15 cellular contexts compared by ENCODE assay signal in genomic region chr6:90896165-90896549, GRCh38.
A peak's percentile ranks its signal among the peaks of the same experiment; 100 is the strongest.
DNase-seq lines count a peak whose midpoint lies in the region; ATAC-seq and TF ChIP-seq lines count a peak whose summit lies in the region.
"Had no signal": no experiment of that assay in that cellular context is flagged by ENCODE, and none has a peak within 500 bp of the region (broad histone marks: within the 10 kb centered on the region; RNA-seq: fewer than 3 reads in every experiment).

No MANE protein-coding gene starts in this region.

- DNase-seq in GM23338 (ENCODE audit: low spot score): no peak
- peak; percentile 45 for DNase-seq in SK-N-MC (ENCODE audit: low read depth, low spot score)
- DNase-seq in left kidney (ENCODE audit: low read depth, low spot score): peak; percentile 39
- DNase-seq in smooth muscle cell (lab: John Stamatoyannopoulos, UW; ENCODE audit: unreplicated experiment): no peak
- no peak for DNase-seq in effector memory CD8-positive, alpha-beta T cell
- DNase-seq in substantia nigra (lab: John Stamatoyannopoulos, UW): no peak
- no peak for DNase-seq in activated CD8-positive, alpha-beta T cell treated with anti-CD3 and anti-CD28 coated beads for 36 hours
- DNase-seq: CD4-positive, alpha-beta memory T cell; GM23248; KBM-7; NCI-H1436; NCI-H2081; NCI-H345; SHP77 had no signal

- H3K36me3 ChIP-seq in GM23338 (ENCODE audit: insufficient read depth) (no peaks in the 10 kb centered on the region), SK-N-MC (ENCODE audit: insufficient read depth, low read length) (no peaks in the 10 kb centered on the region), smooth muscle cell (ENCODE audit: low read depth) (no peaks in the 10 kb centered on the region)

- H3K27ac ChIP-seq in GM23338 (ENCODE audit: low read depth) (no peak overlapping the region), SK-N-MC (no peak overlapping the region), smooth muscle cell (ENCODE audit: low read depth) (no peak overlapping the region), substantia nigra (ENCODE audit: low read depth, low read length, poor library complexity, severe bottlenecking) (no peak overlapping the region)
- H3K27ac ChIP-seq: GM23248 had no signal

- H3K9me2 ChIP-seq in GM23338 (ENCODE audit: insufficient read depth): no peaks in the 10 kb centered on the region

- H3K4me1 Mint-ChIP-seq in GM23338: peaks cover 28% of the 10 kb centered on the region
- no peaks in the 10 kb centered on the region for H3K4me1 Mint-ChIP-seq in effector memory CD8-positive, alpha-beta T cell (ENCODE audit: low read depth in 2 of 2)
- H3K4me1 Mint-ChIP-seq in activated CD8-positive, alpha-beta T cell treated with anti-CD3 and anti-CD28 coated beads for 36 hours (ENCODE audit: low read depth): no peaks in the 10 kb centered on the region
- H3K4me1 Mint-ChIP-seq: CD4-positive, alpha-beta memory T cell had no signal

- H3K4me2 ChIP-seq in GM23338 (no peak overlapping the region), smooth muscle cell (peak overlapping the region; percentile 51)

- CTCF ChIA-PET in activated CD8-positive, alpha-beta T cell treated with anti-CD3 and anti-CD28 coated beads for 36 hours (lab: Charles Lee): no interaction called here

- H2AFZ ChIP-seq in GM23338 (0 out of 2 replicates have a peak overlapping the region, but pooled peaks have one; percentile 45), smooth muscle cell (ENCODE audit: low read depth) (no peak overlapping the region)
- H2AFZ ChIP-seq: GM23248 had no signal

- H3K9me3 Mint-ChIP-seq in GM23338: no peaks in the 10 kb centered on the region
- H3K9me3 Mint-ChIP-seq in effector memory CD8-positive, alpha-beta T cell: no peaks in the 10 kb centered on the region
- no peaks in the 10 kb centered on the region for H3K9me3 Mint-ChIP-seq in activated CD8-positive, alpha-beta T cell treated with anti-CD3 and anti-CD28 coated beads for 36 hours
- H3K9me3 Mint-ChIP-seq: CD4-positive, alpha-beta memory T cell had no signal

- H3K4me3 ChIP-seq in GM23338: no peak overlapping the region
- peak overlapping the region; percentile 16; the same call in 1 of the 2 replicates for H3K4me3 ChIP-seq in SK-N-MC
- no peak overlapping the region for H3K4me3 ChIP-seq in smooth muscle cell
- H3K4me3 ChIP-seq: GM23248 had no signal

- H3K9me3 ChIP-seq in SK-N-MC (ENCODE audit: low read depth, low read length): no peaks in the 10 kb centered on the region
- H3K9me3 ChIP-seq in smooth muscle cell (replicated peaks; ENCODE audit: low read depth): no peaks in the 10 kb centered on the region

- POLR2A ChIA-PET in activated CD8-positive, alpha-beta T cell treated with anti-CD3 and anti-CD28 coated beads for 36 hours (lab: Charles Lee): no interaction called here

- no peak for ATAC-seq in GM23338
- ATAC-seq in effector memory CD8-positive, alpha-beta T cell (replicated peaks): no peak
- no peak for ATAC-seq in activated CD8-positive, alpha-beta T cell treated with anti-CD3 and anti-CD28 coated beads for 36 hours
- ATAC-seq: HCT116 had no signal

- TF ChIP-seq CTCF in GM23338 (conservative IDR thresholded peaks at IDR 0.05; ENCODE audit: low read depth in 2 of 2): no peak
- no peak for TF ChIP-seq CTCF in smooth muscle cell (IDR thresholded peaks at IDR 0.05; ENCODE audit: borderline replicate concordance, insufficient read depth, poor library complexity, severe bottlenecking)
- TF ChIP-seq CTCF in activated CD8-positive, alpha-beta T cell treated with anti-CD3 and anti-CD28 coated beads for 36 hours (IDR thresholded peaks at IDR 0.05): no peak

- no peaks in the 10 kb centered on the region for H3K79me2 ChIP-seq in GM23338 (replicated peaks; ENCODE audit: insufficient read depth)
- H3K79me2 ChIP-seq in smooth muscle cell (ENCODE audit: low read depth): no peaks in the 10 kb centered on the region

- no peak overlapping the region for H3K27ac Mint-ChIP-seq in GM23338
- no peak overlapping the region for H3K27ac Mint-ChIP-seq in effector memory CD8-positive, alpha-beta T cell
- H3K27ac Mint-ChIP-seq in activated CD8-positive, alpha-beta T cell treated with anti-CD3 and anti-CD28 coated beads for 36 hours: no peak overlapping the region
- H3K27ac Mint-ChIP-seq: CD4-positive, alpha-beta memory T cell had no signal

- no peaks in the 10 kb centered on the region for H3K36me3 Mint-ChIP-seq in GM23338 (ENCODE audit: low read depth)
- H3K36me3 Mint-ChIP-seq in effector memory CD8-positive, alpha-beta T cell (ENCODE audit: insufficient read depth): no peaks in the 10 kb centered on the region
- no peaks in the 10 kb centered on the region for H3K36me3 Mint-ChIP-seq in activated CD8-positive, alpha-beta T cell treated with anti-CD3 and anti-CD28 coated beads for 36 hours (ENCODE audit: low read depth)
- H3K36me3 Mint-ChIP-seq: CD4-positive, alpha-beta memory T cell had no signal

- H3F3A ChIP-seq in GM23338 (replicated peaks; ENCODE audit: low read depth): no peaks in the 10 kb centered on the region
- peaks cover 3% of the 10 kb centered on the region for H3F3A ChIP-seq in smooth muscle cell (ENCODE audit: low read depth)

- no peaks in the 10 kb centered on the region for H3K27me3 Mint-ChIP-seq in GM23338 (ENCODE audit: insufficient read depth, low read depth, poor library complexity)
- H3K27me3 Mint-ChIP-seq in effector memory CD8-positive, alpha-beta T cell: peaks cover 0 to 5% of the 10 kb centered on the region in 2 donors
- peaks cover 4% of the 10 kb centered on the region for H3K27me3 Mint-ChIP-seq in activated CD8-positive, alpha-beta T cell treated with anti-CD3 and anti-CD28 coated beads for 36 hours

- intact Hi-C loops in activated CD8-positive, alpha-beta T cell treated with anti-CD3 and anti-CD28 coated beads for 36 hours (cut with micrococcal nuclease): no loop called here

- no peaks in the 10 kb centered on the region for H3K27me3 ChIP-seq in GM23338 (ENCODE audit: insufficient read depth)
- H3K27me3 ChIP-seq in smooth muscle cell (ENCODE audit: low read depth): no peaks in the 10 kb centered on the region

- H3K4me1 ChIP-seq in GM23338 (ENCODE audit: insufficient read depth): peaks cover 3% of the 10 kb centered on the region; the same call in 1 of the 2 replicates
- H3K4me1 ChIP-seq in smooth muscle cell (ENCODE audit: low read depth): peaks cover 13% of the 10 kb centered on the region

- H3K9ac ChIP-seq in SK-N-MC (ENCODE audit: insufficient read length) (no peak overlapping the region), smooth muscle cell (ENCODE audit: low read depth) (no peak overlapping the region)
- H3K9ac ChIP-seq: GM23248 had no signal

- H4K20me1 ChIP-seq in GM23338 (replicated peaks; ENCODE audit: insufficient read depth) (no peaks in the 10 kb centered on the region), smooth muscle cell (ENCODE audit: low read depth) (no peaks in the 10 kb centered on the region)

- H3K4me3 Mint-ChIP-seq in GM23338: no peak overlapping the region
- no peak overlapping the region for H3K4me3 Mint-ChIP-seq in effector memory CD8-positive, alpha-beta T cell
- H3K4me3 Mint-ChIP-seq in activated CD8-positive, alpha-beta T cell treated with anti-CD3 and anti-CD28 coated beads for 36 hours: no peak overlapping the region
- H3K4me3 Mint-ChIP-seq: CD4-positive, alpha-beta memory T cell had no signal

- 13% methylated on average over 3 of the region's 3 CpGs for WGBS in smooth muscle cell (ENCODE audit: low lambda C conversion rate)

TF ChIP-seq in GM23338, 12 proteins besides CTCF, POLR2A, EP300 and RAD21:
- no peak for TF ChIP-seq ZNF114 (CRISPR knock-in tag; IDR thresholded peaks at IDR 0.05)
- TF ChIP-seq JUNB (IDR thresholded peaks at IDR 0.05; ENCODE audit: unreplicated experiment): no peak
- no peak for TF ChIP-seq EZH2phosphoT487 (IDR thresholded peaks at IDR 0.05; ENCODE audit: unreplicated experiment)
- TF ChIP-seq EZH2 (IDR thresholded peaks at IDR 0.05; ENCODE audit: low read depth, unreplicated experiment): no peak
- no peak for TF ChIP-seq POLR2AphosphoS5 (IDR thresholded peaks at IDR 0.05; ENCODE audit: low read depth)
- TF ChIP-seq ETS1 (IDR thresholded peaks at IDR 0.05): no peak
- TF ChIP-seq REST (IDR thresholded peaks at IDR 0.05; ENCODE audit: unreplicated experiment): no peak
- TF ChIP-seq STAT1 (IDR thresholded peaks at IDR 0.05; ENCODE audit: unreplicated experiment): no peak

Comparison
In these comparisons a context has a peak if more than half of its experiments do, and no peak if none do; other contexts are left out.
1. DNase-seq: peak in SK-N-MC (single experiment) and left kidney (single experiment); none in GM23338 (single experiment), smooth muscle cell (single experiment), effector memory CD8-positive, alpha-beta T cell (0 of 3), substantia nigra (0 of 49) and activated CD8-positive, alpha-beta T cell treated with anti-CD3 and anti-CD28 coated beads for 36 hours (single experiment).